Comparison of ENCODE assay signal across 29 cellular contexts in genomic region chr17:77793888-77794235, GRCh38.
"Had no signal": no experiment of that assay in that cellular context is flagged by ENCODE, and none has a peak within 500 bp of the region (broad histone marks: within the 10 kb centered on the region; RNA-seq: fewer than 3 reads in every experiment).

No MANE protein-coding gene starts in this region.

- DNase-seq: naive B cell; naive thymus-derived CD8-positive, alpha-beta T cell; nephron progenitor cell; occipital lobe; ovary; retina; sigmoid colon; small intestine; stimulated activated CD4-positive, alpha-beta T cell treated with anti-CD3 and anti-CD28 coated beads, Interleukin-12 subunit alpha, Interleukin-12 subunit beta, amount 100 ng/mL, for 4 hours; stimulated activated CD4-positive, alpha-beta T cell treated with anti-CD3 and anti-CD28 coated beads, Interleukin-1b, Interleukin-23, amount 100 ng/mL, for 48 hours; stimulated activated CD4-positive, alpha-beta T cell treated with anti-CD3 and anti-CD28 coated beads, Interleukin-4, amount 100 ng/mL, for 24 hours; stimulated activated naive B cell treated with anti-CD40 and anti-IgM and Interleukin-4, amounts not matched to agents 10 μg/mL and 1 μg/mL and 100 μg/mL, for 72 hours; stimulated activated naive CD4-positive, alpha-beta T cell treated with Interleukin-2 at 50 U/mL for 16 hours; stomach; thyroid gland; trophoblast cell; upper lobe of left lung had no signal

- H3K4me1 ChIP-seq: parathyroid adenoma, prostate gland, right atrium auricular region, right lobe of liver, stomach, thyroid gland, upper lobe of left lung had no signal

- ATAC-seq: naive thymus-derived CD8-positive, alpha-beta T cell; natural killer cell treated with Interleukin-12 subunit alpha and Interleukin-12 subunit beta and Interleukin-15 and Interleukin-18, amount 100 ng/mL, for 72 hours; right lobe of liver; stimulated activated effector memory CD8-positive, alpha-beta T cell treated with anti-CD3 and anti-CD28 coated beads, Interleukin-12 subunit alpha, Interleukin-12 subunit beta, amount 100 ng/mL, for 72 hours; stimulated activated naive B cell treated with anti-CD40 and anti-IgM and Interleukin-4, amounts not matched to agents 10 μg/mL and 1 μg/mL and 100 μg/mL, for 72 hours had no signal

- H3K9me3 ChIP-seq: ovary, prostate gland, right atrium auricular region, right lobe of liver, sigmoid colon, stomach, thoracic aorta, thyroid gland, tibial nerve, upper lobe of left lung, vagina had no signal

- H3K36me3 Mint-ChIP-seq: naive B cell; naive thymus-derived CD8-positive, alpha-beta T cell; natural killer cell treated with Interleukin-12 subunit alpha and Interleukin-12 subunit beta and Interleukin-15 and Interleukin-18, amount 100 ng/mL, for 72 hours; stimulated activated effector memory CD8-positive, alpha-beta T cell treated with anti-CD3 and anti-CD28 coated beads, Interleukin-12 subunit alpha, Interleukin-12 subunit beta, amount 100 ng/mL, for 72 hours; stimulated activated naive B cell treated with anti-CD40 and anti-IgM and Interleukin-4, amounts not matched to agents 10 μg/mL and 1 μg/mL and 100 μg/mL, for 72 hours had no signal

- H3K36me3 ChIP-seq: ovary, prostate gland, right atrium auricular region, right lobe of liver, sigmoid colon, stomach, thoracic aorta, thyroid gland, tibial nerve, upper lobe of left lung, vagina had no signal

- H3K27ac ChIP-seq: ovary, parathyroid adenoma, prostate gland, right atrium auricular region, right lobe of liver, sigmoid colon, stomach, thoracic aorta, thyroid gland, tibial nerve, upper lobe of left lung, vagina had no signal

- FAIRE-seq: small intestine, urothelium cell line had no signal

- H3K9me3 Mint-ChIP-seq: naive thymus-derived CD8-positive, alpha-beta T cell; natural killer cell treated with Interleukin-12 subunit alpha and Interleukin-12 subunit beta and Interleukin-15 and Interleukin-18, amount 100 ng/mL, for 72 hours; nephron progenitor cell; neural crest cell; stimulated activated effector memory CD8-positive, alpha-beta T cell treated with anti-CD3 and anti-CD28 coated beads, Interleukin-12 subunit alpha, Interleukin-12 subunit beta, amount 100 ng/mL, for 72 hours; stimulated activated naive B cell treated with anti-CD40 and anti-IgM and Interleukin-4, amounts not matched to agents 10 μg/mL and 1 μg/mL and 100 μg/mL, for 72 hours; stimulated activated naive CD8-positive, alpha-beta T cell treated with anti-CD3 and anti-CD28 coated beads, Interleukin-15, Interleukin-2, amounts not matched to agents 100 ng/mL and 50 ng/mL, for 24 hours had no signal

- H3K79me2 ChIP-seq: parathyroid adenoma had no signal

- H3K4me3 Mint-ChIP-seq: naive B cell; naive thymus-derived CD8-positive, alpha-beta T cell; natural killer cell treated with Interleukin-12 subunit alpha and Interleukin-12 subunit beta and Interleukin-15 and Interleukin-18, amount 100 ng/mL, for 72 hours; nephron progenitor cell; neural crest cell; stimulated activated effector memory CD8-positive, alpha-beta T cell treated with anti-CD3 and anti-CD28 coated beads, Interleukin-12 subunit alpha, Interleukin-12 subunit beta, amount 100 ng/mL, for 72 hours; stimulated activated naive B cell treated with anti-CD40 and anti-IgM and Interleukin-4, amounts not matched to agents 10 μg/mL and 1 μg/mL and 100 μg/mL, for 72 hours; stimulated activated naive CD8-positive, alpha-beta T cell treated with anti-CD3 and anti-CD28 coated beads, Interleukin-15, Interleukin-2, amounts not matched to agents 100 ng/mL and 50 ng/mL, for 24 hours had no signal

- H3K4me3 ChIP-seq: ovary, prostate gland, right atrium auricular region, right lobe of liver, sigmoid colon, stomach, thoracic aorta, thyroid gland, tibial nerve, upper lobe of left lung, vagina had no signal

- H3K27ac Mint-ChIP-seq: naive thymus-derived CD8-positive, alpha-beta T cell; natural killer cell treated with Interleukin-12 subunit alpha and Interleukin-12 subunit beta and Interleukin-15 and Interleukin-18, amount 100 ng/mL, for 72 hours; nephron progenitor cell; stimulated activated effector memory CD8-positive, alpha-beta T cell treated with anti-CD3 and anti-CD28 coated beads, Interleukin-12 subunit alpha, Interleukin-12 subunit beta, amount 100 ng/mL, for 72 hours; stimulated activated naive B cell treated with anti-CD40 and anti-IgM and Interleukin-4, amounts not matched to agents 10 μg/mL and 1 μg/mL and 100 μg/mL, for 72 hours; stimulated activated naive CD8-positive, alpha-beta T cell treated with anti-CD3 and anti-CD28 coated beads, Interleukin-15, Interleukin-2, amounts not matched to agents 100 ng/mL and 50 ng/mL, for 24 hours had no signal

- H3K27me3 ChIP-seq: ovary, right atrium auricular region, right lobe of liver, sigmoid colon, thyroid gland, tibial nerve, vagina had no signal

- H3K9ac ChIP-seq: parathyroid adenoma had no signal
